In the genomic region with DNA sequence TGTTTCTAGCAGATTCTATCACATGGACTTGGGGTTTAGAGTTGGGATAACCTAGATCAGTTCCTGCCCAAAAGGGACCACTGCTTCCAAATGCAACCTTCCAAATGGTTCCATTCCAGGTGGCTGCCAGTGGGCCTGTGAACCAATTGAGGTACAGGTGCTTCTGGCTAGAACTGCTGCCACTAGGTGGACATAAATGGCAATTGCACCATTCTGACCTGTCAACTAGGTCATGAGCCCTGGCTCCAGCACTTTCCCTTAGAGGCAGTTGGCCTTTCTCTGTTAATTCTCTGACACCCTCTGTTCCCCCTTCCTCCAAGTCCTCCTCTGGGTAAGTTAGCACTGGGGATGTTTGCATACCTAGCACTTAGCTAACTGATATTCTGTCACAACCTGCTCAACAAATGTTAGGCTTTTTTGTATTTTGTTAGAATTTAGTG, we compare ENCODE assay signal across 8 cellular contexts. TPM values are rescaled to one million over a fixed set of nuclear protein-coding genes. Genes with fewer than 3 reads are reported as not detected.
A peak's percentile ranks its signal among the peaks of the same experiment; 100 is the strongest.
DNase-seq lines count a peak whose midpoint lies in the region; ATAC-seq, FAIRE-seq and TF ChIP-seq lines count a peak whose summit lies in the region.

No MANE protein-coding gene starts in this region.

- H2AFZ ChIP-seq in OCI-LY1 (ENCODE audit: low read length) = no peak overlapping the region

- no peak for TF ChIP-seq POLR2A in GM12892 (IDR thresholded peaks at IDR 0.05; ENCODE audit: low read depth, low read length)

- DNase-seq in A673 (ENCODE audit: low spot score) (no peak), GM12892 (ENCODE audit: insufficient read length) (peak; percentile 39), activated T-cell treated with anti-CD3 and anti-CD28 coated beads for 24 hours (ENCODE audit: low read depth) (peak; percentile 41), fibroblast of villous mesenchyme (ENCODE audit: low read depth) (peak; percentile 12), frontal cortex (ENCODE audit: low spot score in 2 of 2) (no peak)
- peak; percentile 25 to 32 (median 30) for DNase-seq in stimulated activated CD4-positive, alpha-beta T cell treated with anti-CD3 and anti-CD28 coated beads, Interleukin-12 subunit alpha, Interleukin-12 subunit beta, amount 100 ng/mL, for 48 hours (ENCODE audit: low read depth in 2 of 3, low spot score in 1 of 3)

- H3K27me3 ChIP-seq in A673 (replicated peaks; ENCODE audit: insufficient read depth, low read depth, low read length, poor library complexity) (peaks cover 26% of the 10 kb centered on the region), OCI-LY1 (ENCODE audit: insufficient read depth, low read length) (no peaks in the 10 kb centered on the region)

- POLR2A ChIA-PET in A673 (lab: Charles Lee; ENCODE audit: low non-redundant PET) = no interaction called here

- FAIRE-seq in GM12892 (lab: Jason Lieb, UNC) = peak; percentile 61
- no peak for FAIRE-seq in frontal cortex (lab: Jason Lieb, UNC)

- no peak overlapping the region for H3K9ac ChIP-seq in OCI-LY1 (ENCODE audit: low read length)

- CTCF ChIA-PET in A673 (lab: Charles Lee) = no interaction called here

- H3K4me3 ChIP-seq in A673 (ENCODE audit: low read depth, low read length, poor library complexity, severe bottlenecking) = no peak overlapping the region
- H3K4me3 ChIP-seq in OCI-LY1 (ENCODE audit: low read depth, low read length, poor library complexity, severe bottlenecking) = no peak overlapping the region
- H3K4me3 ChIP-seq in fibroblast of villous mesenchyme (ENCODE audit: low read depth, low read length) = no peak overlapping the region

- H3K36me3 ChIP-seq in A673 (ENCODE audit: insufficient read depth, low read length, poor library complexity, severe bottlenecking) (no peaks in the 10 kb centered on the region), OCI-LY1 (ENCODE audit: insufficient read depth, low read length) (no peaks in the 10 kb centered on the region; the same call in 1 of the 2 replicates)

- H3F3A ChIP-seq in OCI-LY1 (ENCODE audit: insufficient read depth, low read length) = no peaks in the 10 kb centered on the region

- BruUV-seq in A673 (replicated peaks; lab: Mats Ljungman, UMichigan) = no TSS peak

- H3K27ac ChIP-seq in A673 (ENCODE audit: low read depth, low read length, poor library complexity, severe bottlenecking) (no peak overlapping the region), OCI-LY1 (ENCODE audit: low read depth, low read length, poor library complexity, severe bottlenecking) (no peak overlapping the region)

- no peaks in the 10 kb centered on the region for H4K20me1 ChIP-seq in OCI-LY1 (ENCODE audit: insufficient read depth, low read length)

- H3K9me3 ChIP-seq in A673 (ENCODE audit: low read depth, low read length, poor library complexity, severe bottlenecking) (no peaks in the 10 kb centered on the region), OCI-LY1 (ENCODE audit: low read length) (no peaks in the 10 kb centered on the region)

- no peak overlapping the region for H3K4me2 ChIP-seq in OCI-LY1 (ENCODE audit: low read length)

- peak; percentile 70 for ATAC-seq in HG03432 (IDR thresholded peaks at IDR 0.05; ENCODE audit: unreplicated experiment)

- H3K4me1 ChIP-seq in A673 (ENCODE audit: insufficient read depth, low read length, poor library complexity, severe bottlenecking) (no peaks in the 10 kb centered on the region), OCI-LY1 (ENCODE audit: insufficient read depth, low read length, severe bottlenecking) (no peaks in the 10 kb centered on the region)

- intact Hi-C loops in A673 (cut with micrococcal nuclease; ENCODE audit: unreplicated experiment) = no loop called here

- TF ChIP-seq CTCF in A673 (conservative IDR thresholded peaks at IDR 0.05; ENCODE audit: low read depth, low read length) (peak; percentile 45), OCI-LY1 (IDR thresholded peaks at IDR 0.05; ENCODE audit: low read length) (peak; percentile 79), fibroblast of villous mesenchyme (IDR thresholded peaks at IDR 0.05; ENCODE audit: insufficient read depth, low read depth, low read length) (peak; percentile 47)

- no peaks in the 10 kb centered on the region for H3K79me2 ChIP-seq in OCI-LY1 (ENCODE audit: insufficient read depth, low read length)

- H3K9me2 ChIP-seq in OCI-LY1 (ENCODE audit: low read depth, low read length) = no peaks in the 10 kb centered on the region

RNA-seq across cellular contexts. Expression of gene HEMGN, which starts 16.6 kb away (rescaled TPM):
- total RNA-seq in A673 (2021) (not detected in 2 replicates), fibroblast of villous mesenchyme (not detected in 2 replicates), frontal cortex (3.7 TPM)
- polyA plus RNA-seq in GM12892 (2012; ENCODE audit: missing spikeins) = not detected

RNA-seq across cellular contexts. Expression of gene ANP32B, which starts 28.6 kb away (rescaled TPM):
- total RNA-seq in A673 (2021) (237 and 246 TPM in 2 replicates), fibroblast of villous mesenchyme (9.9 and 10.3 TPM in 2 replicates), frontal cortex (6.1 TPM)
- polyA plus RNA-seq in GM12892 (2012; ENCODE audit: missing spikeins) = 277 TPM

RNA-seq across cellular contexts. Expression of gene TRMO, which starts 32.3 kb away (rescaled TPM):
- 8.9 and 10.3 TPM in 2 replicates for total RNA-seq in A673 (2021)
- polyA plus RNA-seq in GM12892 (2012; ENCODE audit: missing spikeins) = 7.7 TPM
- total RNA-seq in fibroblast of villous mesenchyme = 14.5 and 15.5 TPM in 2 replicates
- 18.3 TPM for total RNA-seq in frontal cortex

Comparison
In these comparisons a context has a peak if more than half of its experiments do, and no peak if none do; other contexts are left out.
1. DNase-seq: peak in GM12892 (single experiment), activated T-cell treated with anti-CD3 and anti-CD28 coated beads for 24 hours (single experiment), fibroblast of villous mesenchyme (single experiment) and stimulated activated CD4-positive, alpha-beta T cell treated with anti-CD3 and anti-CD28 coated beads, Interleukin-12 subunit alpha, Interleukin-12 subunit beta, amount 100 ng/mL, for 48 hours (3 of 3); none in A673 (single experiment) and frontal cortex (0 of 2).
2. RNA of gene ANP32B, which starts 28.6 kb away (total RNA-seq): 237 to 246 TPM in A673; 9.9 to 10.3 TPM in fibroblast of villous mesenchyme and 6.1 TPM in frontal cortex (single experiment); every median in the first group is over 10 times any median in the second.
3. Peak in every context shown above with its lines, with median percentiles within 50 percentile points of each other: CTCF ChIP-seq.